1 cellular context compared by ENCODE assay signal in the genomic region with DNA sequence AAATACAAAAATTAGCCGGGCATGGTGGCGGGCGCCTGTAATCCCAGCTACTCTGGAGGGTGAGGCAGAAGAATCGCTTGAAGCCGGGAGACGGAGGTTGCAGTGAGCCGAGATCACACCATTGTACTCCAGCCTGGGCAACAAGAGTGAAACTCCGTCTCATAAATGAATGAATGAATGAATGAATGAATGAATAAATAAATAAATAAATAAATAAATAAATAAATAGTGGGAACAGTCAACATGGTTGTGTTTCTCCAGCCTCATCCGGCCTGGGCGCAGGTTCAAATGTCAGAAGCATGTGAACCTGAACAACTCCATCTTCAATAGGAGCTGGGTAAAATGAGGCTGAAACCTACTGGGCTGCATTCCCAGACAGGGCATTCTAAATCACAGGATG. TPM values are rescaled to one million over a fixed set of nuclear protein-coding genes. Genes with fewer than 3 reads are reported as not detected.
"Had no signal": no experiment of that assay in that cellular context is flagged by ENCODE, and none has a peak within 500 bp of the region (broad histone marks: within the 10 kb centered on the region; RNA-seq: fewer than 3 reads in every experiment).

No MANE protein-coding gene starts in this region.

RNA-seq across cellular contexts. Expression of a gene that starts 58.1 kb away (rescaled TPM):
- polyA plus RNA-seq: IgD-negative memory B cell had no signal
